15 cellular contexts compared by ENCODE assay signal in the genomic region with DNA sequence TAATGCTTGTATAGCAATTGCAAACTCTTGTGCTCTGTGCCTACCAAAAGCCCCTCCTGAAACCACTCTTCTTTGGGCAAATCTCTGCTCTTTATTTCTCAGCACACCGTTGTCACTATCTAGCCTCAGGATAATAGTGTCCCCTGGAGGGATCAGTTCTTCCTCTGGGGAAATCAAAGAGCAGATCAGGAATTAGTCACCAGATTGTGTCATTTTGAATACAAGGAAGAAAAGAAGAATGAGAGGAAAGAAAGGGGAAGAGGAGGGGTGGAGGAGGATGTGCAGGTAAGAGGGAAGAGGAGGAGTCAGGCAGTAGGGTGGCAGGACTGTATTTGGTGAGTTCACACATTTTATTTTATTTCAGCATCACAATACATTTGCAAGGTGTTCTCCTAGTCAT.
DNase-seq lines count a peak whose midpoint lies in the region; FAIRE-seq and TF ChIP-seq lines count a peak whose summit lies in the region.
"Had no signal": no experiment of that assay in that cellular context is flagged by ENCODE, and none has a peak within 500 bp of the region (broad histone marks: within the 10 kb centered on the region; RNA-seq: fewer than 3 reads in every experiment).

No MANE protein-coding gene starts in this region.

- H3K9me3 Mint-ChIP-seq in endothelial cell (ENCODE audit: unreplicated experiment): no peaks in the 10 kb centered on the region
- H3K9me3 Mint-ChIP-seq: CD8-positive, alpha-beta T cell had no signal

- H3K27me3 Mint-ChIP-seq in endothelial cell (ENCODE audit: unreplicated experiment): no peaks in the 10 kb centered on the region

- no peaks in the 10 kb centered on the region for H3K36me3 Mint-ChIP-seq in endothelial cell (ENCODE audit: low read depth, unreplicated experiment)
- H3K36me3 Mint-ChIP-seq: CD14-positive monocyte; CD8-positive, alpha-beta T cell had no signal

- no peak for TF ChIP-seq CTCF in D721Med (IDR thresholded peaks at IDR 0.05; ENCODE audit: insufficient read depth, missing control alignments)
- no peak for TF ChIP-seq CTCF in endothelial cell (IDR thresholded peaks at IDR 0.05; ENCODE audit: unreplicated experiment)

- H3K4me1 Mint-ChIP-seq in endothelial cell (ENCODE audit: unreplicated experiment): peaks cover 23% of the 10 kb centered on the region
- H3K4me1 Mint-ChIP-seq: CD14-positive monocyte had no signal

- peak overlapping the region; percentile 49 for H3K27ac Mint-ChIP-seq in endothelial cell (ENCODE audit: unreplicated experiment)
- H3K27ac Mint-ChIP-seq: CD8-positive, alpha-beta T cell had no signal

- H3K4me3 Mint-ChIP-seq in endothelial cell (ENCODE audit: unreplicated experiment): no peak overlapping the region
- H3K4me3 Mint-ChIP-seq: CD14-positive monocyte; CD8-positive, alpha-beta T cell had no signal

- peak; percentile 17 for DNase-seq in DMS153 (lab: John Stamatoyannopoulos, UW)
- no peak for DNase-seq in DMS153 treated with DMSO at 0.1 percent for 48 hours (lab: John Stamatoyannopoulos, UW; ENCODE audit: unreplicated experiment)
- DNase-seq in D721Med (ENCODE audit: insufficient read length, low spot score): no peak
- DNase-seq in endothelial cell (ENCODE audit: low spot score): no peak
- DNase-seq in renal cortical epithelial cell (ENCODE audit: low read depth): peak; percentile 56
- no peak for DNase-seq in NCI-H446 (lab: John Stamatoyannopoulos, UW)
- DNase-seq in HTR-8/SVneo (ENCODE audit: insufficient read length, low spot score): no peak
- DNase-seq: CD8-positive, alpha-beta T cell; COR-L47; DMS 273 treated with DMSO at 0.1 percent for 48 hours; GF-D8; GM23248 had no signal

- FAIRE-seq in D721Med (lab: Jason Lieb, UNC) (peak; percentile 63), HTR-8/SVneo (lab: Jason Lieb, UNC) (no peak)
- FAIRE-seq: H54, K562 had no signal

Comparison
In these comparisons a context has a peak if more than half of its experiments do, and no peak if none do; other contexts are left out.
1. DNase-seq: peak in DMS153 (single experiment) and renal cortical epithelial cell (single experiment); none in DMS153 treated with DMSO at 0.1 percent for 48 hours (single experiment), D721Med (single experiment), endothelial cell (single experiment), NCI-H446 (0 of 2) and HTR-8/SVneo (single experiment).